Comparison of ENCODE assay signal across 1 cellular context in genomic region chr9:130834371-130835311, GRCh38.
TF ChIP-seq lines count a peak whose summit lies in the region.

ABL1 (plus strand) TSS chr9:130835254; CDS start chr9:130835447, 193 bp downstream.

TF ChIP-seq in HEK293, 187 proteins besides CTCF, POLR2A, EP300 and RAD21 (continued from another document):
- no peak for TF ChIP-seq TSHZ1 (tag by site-specific recombination; IDR thresholded peaks at IDR 0.05; ENCODE audit: borderline replicate concordance)
- peak; percentile 47 for TF ChIP-seq ZNF449 (tag by site-specific recombination; IDR thresholded peaks at IDR 0.05)
- no peak for TF ChIP-seq PRDM4 (tag by site-specific recombination; IDR thresholded peaks at IDR 0.05)
- TF ChIP-seq HOXA7 (CRISPR knock-in tag; IDR thresholded peaks at IDR 0.05; ENCODE audit: borderline replicate concordance): no peak
- TF ChIP-seq GLI2 (tag by site-specific recombination; IDR thresholded peaks at IDR 0.05; ENCODE audit: borderline replicate concordance, low read depth): no peak
- TF ChIP-seq ZNF792 (tag by site-specific recombination; IDR thresholded peaks at IDR 0.05): no peak
- no peak for TF ChIP-seq ATF2 (tag by site-specific recombination; IDR thresholded peaks at IDR 0.05; ENCODE audit: low read depth)
- no peak for TF ChIP-seq ZNF510 (tag by site-specific recombination; IDR thresholded peaks at IDR 0.05; ENCODE audit: insufficient replicate concordance)
- TF ChIP-seq ZNF132 (tag by site-specific recombination; IDR thresholded peaks at IDR 0.05; ENCODE audit: borderline replicate concordance): no peak
- TF ChIP-seq PBX3 (CRISPR knock-in tag; IDR thresholded peaks at IDR 0.05): no peak; the same call in 1 of the 2 replicates
- TF ChIP-seq ZNF274 (IDR thresholded peaks at IDR 0.05; ENCODE audit: low read length): no peak
- no peak for TF ChIP-seq ZNF274 (tag by site-specific recombination; IDR thresholded peaks at IDR 0.05; ENCODE audit: borderline replicate concordance)
- no peak for TF ChIP-seq ZNF785 (tag by site-specific recombination; IDR thresholded peaks at IDR 0.05)
- TF ChIP-seq KLF10 (tag by site-specific recombination; IDR thresholded peaks at IDR 0.05): no peak
- 0 out of 2 replicates have a peak, but pooled peaks have one; percentile 44 for TF ChIP-seq ZNF639 (tag by site-specific recombination; IDR thresholded peaks at IDR 0.05)
- TF ChIP-seq ZNF704 (tag by site-specific recombination; IDR thresholded peaks at IDR 0.05): no peak
- TF ChIP-seq ZNF37A (tag by site-specific recombination; IDR thresholded peaks at IDR 0.05): no peak
- no peak for TF ChIP-seq ZNF473 (tag by site-specific recombination; IDR thresholded peaks at IDR 0.05)
- TF ChIP-seq ZNF19 (tag by site-specific recombination; IDR thresholded peaks at IDR 0.05; ENCODE audit: low read depth): no peak
- no peak for TF ChIP-seq ZNF404 (tag by site-specific recombination; IDR thresholded peaks at IDR 0.05)
- TF ChIP-seq ZNF175 (tag by site-specific recombination; IDR thresholded peaks at IDR 0.05): no peak
- no peak for TF ChIP-seq ZNF747 (tag by site-specific recombination; IDR thresholded peaks at IDR 0.05)
- no peak for TF ChIP-seq ZNF560 (tag by site-specific recombination; IDR thresholded peaks at IDR 0.05; ENCODE audit: borderline replicate concordance)
- no peak for TF ChIP-seq ZNF148 (tag by site-specific recombination; IDR thresholded peaks at IDR 0.05; ENCODE audit: borderline replicate concordance)
- TF ChIP-seq SCRT1 (tag by site-specific recombination; IDR thresholded peaks at IDR 0.05; ENCODE audit: borderline replicate concordance): no peak
- TF ChIP-seq ZNF324 (tag by site-specific recombination; IDR thresholded peaks at IDR 0.05): peak; percentile 57; the same call in 1 of the 2 replicates
- TF ChIP-seq REST (tag by site-specific recombination; IDR thresholded peaks at IDR 0.05): no peak
- no peak for TF ChIP-seq ZFP3 (tag by site-specific recombination; IDR thresholded peaks at IDR 0.05; ENCODE audit: low read depth)
